Comparison of ENCODE assay signal across 14 cellular contexts in the genomic region with DNA sequence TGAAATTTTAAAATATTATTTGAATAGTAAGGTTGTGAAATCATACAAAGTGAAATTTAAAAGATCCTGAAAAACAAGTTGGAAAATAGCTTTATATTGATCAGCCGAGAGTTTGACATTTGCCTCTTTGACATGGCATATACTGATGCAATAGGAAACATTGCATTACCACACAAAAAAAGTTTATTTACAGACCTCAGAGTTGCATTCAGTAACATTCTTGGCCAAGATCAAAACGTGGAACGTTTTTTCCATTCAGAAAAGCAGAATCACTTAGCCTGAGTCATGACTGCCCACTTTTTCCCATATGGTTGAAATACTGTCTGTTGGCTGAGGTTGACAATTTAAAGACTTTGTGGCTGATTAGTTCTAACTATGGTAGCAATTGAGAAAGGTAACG. TPM values are rescaled to one million over a fixed set of nuclear protein-coding genes. Genes with fewer than 3 reads are reported as not detected.
DNase-seq lines count a peak whose midpoint lies in the region; ATAC-seq and TF ChIP-seq lines count a peak whose summit lies in the region.
"Had no signal": no experiment of that assay in that cellular context is flagged by ENCODE, and none has a peak within 500 bp of the region (broad histone marks: within the 10 kb centered on the region; RNA-seq: fewer than 3 reads in every experiment).

No MANE protein-coding gene starts in this region.

- peaks cover 3% of the 10 kb centered on the region for H3K36me3 Mint-ChIP-seq in activated T-cell treated with anti-CD3 and anti-CD28 coated beads, Interleukin-2, amount 50 U/mL, for 4 hours (ENCODE audit: insufficient read depth)
- H3K36me3 Mint-ChIP-seq: IgD-negative memory B cell had no signal

- H3K27ac ChIP-seq in adrenal gland, result no peak overlapping the region
- H3K27ac ChIP-seq in heart right ventricle, result no peak overlapping the region
- H3K27ac ChIP-seq: uterus had no signal

- H3K27me3 Mint-ChIP-seq in activated T-cell treated with anti-CD3 and anti-CD28 coated beads, Interleukin-2, amount 50 U/mL, for 4 hours (ENCODE audit: low read depth), result peaks cover 4% of the 10 kb centered on the region

- H3K36me3 ChIP-seq in adrenal gland (replicated peaks in 1 of 2) (no peaks in the 10 kb centered on the region), heart right ventricle (no peaks in the 10 kb centered on the region)
- H3K36me3 ChIP-seq: uterus had no signal

- no peak for DNase-seq in activated T-cell treated with anti-CD3 and anti-CD28 coated beads, Interleukin-2, amount 50 U/mL, for 4 hours
- no peak for DNase-seq in activated T-cell treated with anti-CD3 and anti-CD28 coated beads, Interleukin-2, amount 50 U/mL, for 48 hours
- peak; percentile 78 for DNase-seq in fibroblast of gingiva (ENCODE audit: low read depth)
- no peak for DNase-seq in stimulated activated naive CD8-positive, alpha-beta T cell treated with anti-CD3 and anti-CD28 coated beads, Interleukin-15, Interleukin-2, amounts not matched to agents 100 U/mL and 50 U/mL, for 24 hours
- DNase-seq in adrenal gland, result no peak
- no peak for DNase-seq in heart right ventricle
- DNase-seq: DMS79 treated with DMSO at 0.1 percent for 48 hours, NCI-H2107, PC-3, uterus had no signal

- TF ChIP-seq CTCF in adrenal gland (IDR thresholded peaks at IDR 0.05) (no peak), heart right ventricle (IDR thresholded peaks at IDR 0.05) (no peak)

- no peak for TF ChIP-seq POLR2A in adrenal gland (IDR thresholded peaks at IDR 0.05)

- H3K4me1 ChIP-seq in adrenal gland (replicated peaks in 1 of 2), result no peaks in the 10 kb centered on the region
- H3K4me1 ChIP-seq in heart right ventricle, result peaks cover 0 to 16% (median 0%) of the 10 kb centered on the region in 9 donors
- H3K4me1 ChIP-seq: uterus had no signal

- peaks cover 48% of the 10 kb centered on the region for H3K4me1 Mint-ChIP-seq in activated T-cell treated with anti-CD3 and anti-CD28 coated beads, Interleukin-2, amount 50 U/mL, for 4 hours (ENCODE audit: low read depth)

- peak; percentile 14 to 21 for ATAC-seq in activated T-cell treated with anti-CD3 and anti-CD28 coated beads, Interleukin-2, amount 50 U/mL, for 4 hours
- peak; percentile 34 for ATAC-seq in stimulated activated naive CD8-positive, alpha-beta T cell treated with anti-CD3 and anti-CD28 coated beads, Interleukin-15, Interleukin-2, amounts not matched to agents 100 U/mL and 50 U/mL, for 24 hours
- ATAC-seq in heart right ventricle, result no peak
- no peak for ATAC-seq in GM18861 (IDR thresholded peaks at IDR 0.05; ENCODE audit: unreplicated experiment)
- ATAC-seq: HCT116, PC-3 had no signal

- H3K4me3 Mint-ChIP-seq in activated T-cell treated with anti-CD3 and anti-CD28 coated beads, Interleukin-2, amount 50 U/mL, for 4 hours, result no peak overlapping the region

- H3K9me3 ChIP-seq in adrenal gland (replicated peaks in 1 of 3) (no peaks in the 10 kb centered on the region), heart right ventricle (no peaks in the 10 kb centered on the region)
- H3K9me3 ChIP-seq: uterus had no signal

- intact Hi-C loops in adrenal gland (cut with DNase I) (no loop called here), heart right ventricle (cut with DNase I) (no loop called here)

- H3K27me3 ChIP-seq in adrenal gland, result no peaks in the 10 kb centered on the region
- peaks cover 0 to 10% (median 0%) of the 10 kb centered on the region in 7 donors for H3K27me3 ChIP-seq in heart right ventricle
- H3K27me3 ChIP-seq: uterus had no signal

- WGBS in adrenal gland, 4 donors, result 34 to 52% (median 39%) methylated on average over 4 of the region's 4 CpGs
- 49 to 58% methylated on average over 4 of the region's 4 CpGs for WGBS in heart right ventricle, 2 donors

- no peaks in the 10 kb centered on the region for H3K9me3 Mint-ChIP-seq in activated T-cell treated with anti-CD3 and anti-CD28 coated beads, Interleukin-2, amount 50 U/mL, for 4 hours

- no peak overlapping the region for H3K4me3 ChIP-seq in adrenal gland
- H3K4me3 ChIP-seq in heart right ventricle, result no peak overlapping the region
- H3K4me3 ChIP-seq: uterus had no signal

TF ChIP-seq in PFSK-1, 5 proteins besides CTCF, POLR2A, EP300 and RAD21:
- TF ChIP-seq FOXP2 (optimal IDR thresholded peaks at IDR 0.05; ENCODE audit: borderline replicate concordance, extremely low read depth, extremely low read length, insufficient read depth) (no peak), POLR2AphosphoS5 (IDR thresholded peaks at IDR 0.05; ENCODE audit: low read depth, low read length) (no peak), SIN3A (IDR thresholded peaks at IDR 0.05; ENCODE audit: borderline replicate concordance, insufficient read depth, low read length) (0 out of 2 replicates have a peak, but pooled peaks have one; percentile 43), TAF1 (IDR thresholded peaks at IDR 0.05; ENCODE audit: borderline replicate concordance, insufficient read depth, low read length) (no peak)
- TF ChIP-seq, protein P1, sequence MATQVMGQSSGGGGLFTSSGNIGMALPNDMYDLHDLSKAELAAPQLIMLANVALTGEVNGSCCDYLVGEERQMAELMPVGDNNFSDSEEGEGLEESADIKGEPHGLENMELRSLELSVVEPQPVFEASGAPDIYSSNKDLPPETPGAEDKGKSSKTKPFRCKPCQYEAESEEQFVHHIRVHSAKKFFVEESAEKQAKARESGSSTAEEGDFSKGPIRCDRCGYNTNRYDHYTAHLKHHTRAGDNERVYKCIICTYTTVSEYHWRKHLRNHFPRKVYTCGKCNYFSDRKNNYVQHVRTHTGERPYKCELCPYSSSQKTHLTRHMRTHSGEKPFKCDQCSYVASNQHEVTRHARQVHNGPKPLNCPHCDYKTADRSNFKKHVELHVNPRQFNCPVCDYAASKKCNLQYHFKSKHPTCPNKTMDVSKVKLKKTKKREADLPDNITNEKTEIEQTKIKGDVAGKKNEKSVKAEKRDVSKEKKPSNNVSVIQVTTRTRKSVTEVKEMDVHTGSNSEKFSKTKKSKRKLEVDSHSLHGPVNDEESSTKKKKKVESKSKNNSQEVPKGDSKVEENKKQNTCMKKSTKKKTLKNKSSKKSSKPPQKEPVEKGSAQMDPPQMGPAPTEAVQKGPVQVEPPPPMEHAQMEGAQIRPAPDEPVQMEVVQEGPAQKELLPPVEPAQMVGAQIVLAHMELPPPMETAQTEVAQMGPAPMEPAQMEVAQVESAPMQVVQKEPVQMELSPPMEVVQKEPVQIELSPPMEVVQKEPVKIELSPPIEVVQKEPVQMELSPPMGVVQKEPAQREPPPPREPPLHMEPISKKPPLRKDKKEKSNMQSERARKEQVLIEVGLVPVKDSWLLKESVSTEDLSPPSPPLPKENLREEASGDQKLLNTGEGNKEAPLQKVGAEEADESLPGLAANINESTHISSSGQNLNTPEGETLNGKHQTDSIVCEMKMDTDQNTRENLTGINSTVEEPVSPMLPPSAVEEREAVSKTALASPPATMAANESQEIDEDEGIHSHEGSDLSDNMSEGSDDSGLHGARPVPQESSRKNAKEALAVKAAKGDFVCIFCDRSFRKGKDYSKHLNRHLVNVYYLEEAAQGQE (IDR thresholded peaks at IDR 0.05; ENCODE audit: insufficient read depth in 1 of 2, low read depth in 2 of 2, low read length in 2 of 2), result no peak

RNA-seq across cellular contexts. Expression of a gene that starts 55.1 kb away (rescaled TPM):
- 100 to 1,000 TPM in 2 of 3 donors, 10 to 100 TPM in 1; 96.5 to 118 (median 111) TPM for total RNA-seq in activated T-cell treated with anti-CD3 and anti-CD28 coated beads, Interleukin-2, amount 50 U/mL, for 4 hours
- 19.6 TPM for polyA plus RNA-seq in PFSK-1 (2012; ENCODE audit: insufficient read length, low read depth)
- 1 to 10 TPM in 5 of 8 donors, under 1 TPM in 3; 0.17 to 2.9 (median 1.3) TPM for total RNA-seq in adrenal gland
- under 1 TPM; 0.08 to 0.13 (median 0.09) TPM for polyA plus RNA-seq in adrenal gland
- total RNA-seq in heart right ventricle, result 1 to 10 TPM; 1.5 to 4.7 (median 2.8) TPM
- under 1 TPM; 0.16 to 0.29 TPM for polyA plus RNA-seq in heart right ventricle

Comparison
In these comparisons a context has a peak if more than half of its experiments do, and no peak if none do; other contexts are left out.
1. ATAC-seq: peak in activated T-cell treated with anti-CD3 and anti-CD28 coated beads, Interleukin-2, amount 50 U/mL, for 4 hours (2 of 2) and stimulated activated naive CD8-positive, alpha-beta T cell treated with anti-CD3 and anti-CD28 coated beads, Interleukin-15, Interleukin-2, amounts not matched to agents 100 U/mL and 50 U/mL, for 24 hours (single experiment); none in heart right ventricle (0 of 8) and GM18861 (single experiment).
2. RNA of a gene that starts 55.1 kb away (total RNA-seq): 96.5 to 118 TPM in activated T-cell treated with anti-CD3 and anti-CD28 coated beads, Interleukin-2, amount 50 U/mL, for 4 hours; 1.5 to 4.7 TPM in heart right ventricle and 0.17 to 2.9 TPM in adrenal gland; every median in the first group is over 10 times any median in the second.